In the genomic region with DNA sequence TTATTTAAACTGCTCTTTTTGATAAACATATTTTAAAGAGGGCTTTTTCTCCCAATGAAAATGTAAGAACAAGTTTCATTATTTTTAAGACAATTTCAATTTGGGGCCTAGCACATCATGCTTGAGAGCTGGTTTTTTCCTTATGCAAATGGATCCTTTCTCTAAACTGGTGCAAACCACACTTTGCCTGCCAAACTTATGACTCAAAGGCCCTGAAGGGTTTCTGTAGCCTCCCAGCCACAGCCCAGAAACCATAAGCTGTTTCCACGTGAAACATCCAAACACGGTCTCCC, we compare ENCODE assay signal across 8 cellular contexts. TPM values are rescaled to one million over a fixed set of nuclear protein-coding genes. Genes with fewer than 3 reads are reported as not detected.
DNase-seq lines count a peak whose midpoint lies in the region; ATAC-seq and TF ChIP-seq lines count a peak whose summit lies in the region.

No MANE protein-coding gene starts in this region.

- 0% methylated on average over 2 of the region's 2 CpGs for WGBS in ovary, 3 donors

- no peaks in the 10 kb centered on the region for H3K9me2 ChIP-seq in PC-9 (ENCODE audit: insufficient read depth)

- peaks cover 19% of the 10 kb centered on the region for H3K4me1 Mint-ChIP-seq in Calu3 (ENCODE audit: low read depth, unreplicated experiment)

- no peaks in the 10 kb centered on the region for H4K20me1 ChIP-seq in PC-9 (ENCODE audit: insufficient read depth)

- BruUV-seq in Calu3 (replicated peaks; lab: Mats Ljungman, UMichigan), result no TSS peak
- BruUV-seq in PC-9 (replicated peaks; lab: Mats Ljungman, UMichigan), result TSS peak; percentile 97

- no peak for TF ChIP-seq POLR2A in ovary (IDR thresholded peaks at IDR 0.05)

- H3K36me3 Mint-ChIP-seq in Calu3 (ENCODE audit: insufficient read depth, unreplicated experiment), result peaks cover 13% of the 10 kb centered on the region

- peak overlapping the region; percentile 80 for H3K4me2 ChIP-seq in PC-9

- peak overlapping the region; percentile 96 for H3K4me3 Mint-ChIP-seq in Calu3 (ENCODE audit: low read depth, unreplicated experiment)

- POLR2A ChIA-PET in PC-9 (lab: Charles Lee; ENCODE audit: unreplicated experiment), result no interaction called here

- TF ChIP-seq EP300 in ovary (IDR thresholded peaks at IDR 0.05), result no peak

- H3K4me3 ChIP-seq in PC-9 (peak overlapping the region; percentile 42; the same call in 1 of the 2 replicates), endocrine pancreas (ENCODE audit: control insufficient read depth, insufficient read depth, low read length) (peak overlapping the region; percentile 50), ovary (peak overlapping the region; percentile 21)

- H3K27ac ChIP-seq in PC-9 (peak overlapping the region; percentile 81), ovary (peak overlapping the region in 1 of 2 donors; percentile 51)

- peak overlapping the region; percentile 66 for H2AFZ ChIP-seq in PC-9

- H3K27me3 Mint-ChIP-seq in Calu3 (ENCODE audit: unreplicated experiment), result no peaks in the 10 kb centered on the region

- no peak for TF ChIP-seq CTCF in Calu3 (IDR thresholded peaks at IDR 0.05; ENCODE audit: unreplicated experiment)
- TF ChIP-seq CTCF in PC-9 (conservative IDR thresholded peaks at IDR 0.05), result no peak; the same call in 1 of the 2 replicates
- no peak for TF ChIP-seq CTCF in ovary (IDR thresholded peaks at IDR 0.05)

- H3K4me1 ChIP-seq in PC-9 (replicated peaks; ENCODE audit: insufficient read depth) (peaks cover 29% of the 10 kb centered on the region), endocrine pancreas (ENCODE audit: control insufficient read depth, insufficient read depth, low read length) (peaks cover 16% of the 10 kb centered on the region), ovary (ENCODE audit: insufficient read depth) (peaks cover 4% of the 10 kb centered on the region)

- H3F3A ChIP-seq in PC-9 (ENCODE audit: insufficient read depth, low read depth), result peaks cover 7% of the 10 kb centered on the region

- H3K36me3 ChIP-seq in PC-9 (ENCODE audit: low read depth) (no peaks in the 10 kb centered on the region), endocrine pancreas (ENCODE audit: control insufficient read depth, insufficient read depth, low read length) (no peaks in the 10 kb centered on the region), ovary (no peaks in the 10 kb centered on the region)

- peak overlapping the region; percentile 93 for H3K27ac Mint-ChIP-seq in Calu3 (ENCODE audit: unreplicated experiment)

- intact Hi-C loops in Calu3 (cut with micrococcal nuclease; ENCODE audit: unreplicated experiment) (no loop called here), PC-9 (cut with micrococcal nuclease; ENCODE audit: unreplicated experiment) (loop anchor here (1.0 kb wide), 1 partner anchor 72 kb away; a partner anchor contains a TSS), ovary (cut with DNase I) (no loop called here)

- no peaks in the 10 kb centered on the region for H3K9me3 Mint-ChIP-seq in Calu3 (ENCODE audit: low read depth, unreplicated experiment)

- CTCF ChIA-PET in Calu3 (lab: Charles Lee) (interaction anchor here (0.7 to 1.5 kb wide), 4 partner anchors 17 to 131 kb away, joined by 3 to 5 read pairs (median 4); no protein-coding TSS in a partner anchor), PC-9 (lab: Charles Lee) (no interaction called here)

- H3K9me3 ChIP-seq in PC-9 (ENCODE audit: insufficient read depth, low read depth) (no peaks in the 10 kb centered on the region), endocrine pancreas (ENCODE audit: control insufficient read depth, low read length) (no peaks in the 10 kb centered on the region), ovary (no peaks in the 10 kb centered on the region)

- no peaks in the 10 kb centered on the region for H3K27me3 ChIP-seq in PC-9 (ENCODE audit: insufficient read depth, low read depth)
- no peaks in the 10 kb centered on the region for H3K27me3 ChIP-seq in endocrine pancreas (ENCODE audit: control insufficient read depth, insufficient read depth, low read length)
- no peaks in the 10 kb centered on the region for H3K27me3 ChIP-seq in ovary

- peaks cover 45% of the 10 kb centered on the region for H3K79me2 ChIP-seq in PC-9 (ENCODE audit: low read depth)

- DNase-seq in Calu3 (no peak), PC-9 (no peak), ovary (no peak), NCI-H2171 (lab: John Stamatoyannopoulos, UW) (no peak), NCI-H526 treated with DMSO at 0.1 percent for 48 hours (lab: John Stamatoyannopoulos, UW) (no peak)

- no peak overlapping the region for H3K9ac ChIP-seq in endocrine pancreas (ENCODE audit: control insufficient read depth, insufficient read depth, low read length)

- no peak for ATAC-seq in GM21619 (IDR thresholded peaks at IDR 0.05; ENCODE audit: unreplicated experiment)
- ATAC-seq in HG02798 (IDR thresholded peaks at IDR 0.05; ENCODE audit: poor library complexity, unreplicated experiment), result no peak

RNA-seq across cellular contexts. Expression of a gene that starts 0.5 kb away (rescaled TPM):
- total RNA-seq in Calu3 (2022), result 10.6 and 11.4 TPM in 2 replicates
- total RNA-seq in PC-9 (2021), result 12.4 and 15.5 TPM in 2 replicates
- total RNA-seq in ovary, result 10 to 100 TPM; 14.0 to 28.1 (median 17.3) TPM
- 10 to 100 TPM; 15.1 to 18.3 TPM for polyA plus RNA-seq in ovary
